ENCODE assay signal across 9 cellular contexts in the genomic region with DNA sequence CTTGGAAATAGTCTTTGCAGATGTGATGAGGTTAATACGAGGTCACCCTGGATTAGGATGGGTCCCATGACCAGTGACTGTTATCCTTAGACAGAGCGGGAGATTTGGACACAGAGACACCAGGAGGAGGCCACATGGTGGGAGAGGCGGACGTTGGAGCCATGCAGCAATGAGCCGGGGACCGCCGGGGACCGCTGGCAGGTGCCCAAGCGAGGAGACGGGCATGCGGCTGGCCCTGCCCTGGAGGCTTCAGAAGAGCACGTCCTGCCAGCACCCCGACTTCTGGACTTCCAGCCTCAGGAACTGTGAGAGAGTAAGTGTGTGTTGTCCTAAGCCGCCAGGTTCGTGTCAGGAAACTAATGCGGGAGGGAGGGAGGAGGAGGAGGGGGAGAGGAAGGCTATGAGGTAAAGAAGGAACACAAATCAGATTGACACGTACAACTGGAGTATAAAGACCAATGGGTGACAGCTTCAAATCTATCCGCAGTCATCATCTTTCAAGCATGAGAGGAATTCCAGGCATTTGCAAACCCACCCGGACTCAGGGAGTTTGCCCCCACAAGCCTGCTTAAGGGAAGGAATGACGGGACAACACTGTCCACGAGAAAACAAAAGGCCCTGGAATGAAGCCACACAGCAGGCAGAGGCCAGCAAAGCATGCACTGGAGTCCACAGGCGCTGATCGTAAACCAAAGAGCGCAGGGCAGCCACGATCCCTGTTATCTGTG. TPM values are rescaled to one million over a fixed set of nuclear protein-coding genes. Genes with fewer than 3 reads are reported as not detected.
A peak's percentile ranks its signal among the peaks of the same experiment; 100 is the strongest.
DNase-seq lines count a peak whose midpoint lies in the region; ATAC-seq, FAIRE-seq and TF ChIP-seq lines count a peak whose summit lies in the region.
"Had no signal": no experiment of that assay in that cellular context is flagged by ENCODE, and none has a peak within 500 bp of the region (broad histone marks: within the 10 kb centered on the region; RNA-seq: fewer than 3 reads in every experiment).

No MANE protein-coding gene starts in this region.

- CTCF ChIA-PET in mammary epithelial cell (lab: Charles Lee; ENCODE audit: low non-redundant PET), result no interaction called here

- H3K79me2 ChIP-seq in mammary epithelial cell (ENCODE audit: insufficient read depth, low read length), result no peaks in the 10 kb centered on the region

- H3K27ac ChIP-seq in mammary epithelial cell (ENCODE audit: insufficient read depth, low read depth, low read length) (no peak overlapping the region), breast epithelium (no peak overlapping the region), thoracic aorta (no peak overlapping the region)
- H3K27ac ChIP-seq: left ventricle myocardium inferior had no signal

- in situ Hi-C loops in mammary epithelial cell (cut with MboI; ENCODE audit: low sequenced_read_pairs in 2 of 2), result no loop called here

- DNase-seq in mammary epithelial cell (no peak), breast epithelium (ENCODE audit: low spot score in 2 of 2) (no peak), amniotic stem cell (lab: John Stamatoyannopoulos, UW) (peak; percentile 37), iPS-NIHi7 (ENCODE audit: extremely low spot score) (peak; percentile 11), thoracic aorta (ENCODE audit: low spot score) (no peak), putamen (ENCODE audit: low spot score) (no peak), DMS79 treated with DMSO at 0.1 percent for 48 hours (lab: John Stamatoyannopoulos, UW) (no peak), D721Med (ENCODE audit: insufficient read length, low spot score) (no peak)
- DNase-seq: left ventricle myocardium inferior had no signal

- dilution Hi-C loops in mammary epithelial cell (cut with HindIII; ENCODE audit: low sequenced_read_pairs), result no loop called here

- TF ChIP-seq CTCF in mammary epithelial cell (conservative IDR thresholded peaks at IDR 0.05 in 1 of 2, IDR thresholded peaks at IDR 0.05 in 1 of 2; ENCODE audit: extremely low read depth in 1 of 2, insufficient read depth in 1 of 2, low read depth in 1 of 2, low read length in 2 of 2), result no peak
- no peak for TF ChIP-seq CTCF in breast epithelium (IDR thresholded peaks at IDR 0.05)
- TF ChIP-seq CTCF in thoracic aorta (IDR thresholded peaks at IDR 0.05), result no peak
- TF ChIP-seq CTCF in D721Med (IDR thresholded peaks at IDR 0.05; ENCODE audit: insufficient read depth, missing control alignments), result no peak

- H3K4me1 ChIP-seq in mammary epithelial cell (ENCODE audit: insufficient read depth, low read length) (peaks cover 38% of the 10 kb centered on the region), breast epithelium (peaks cover 0 to 7% of the 10 kb centered on the region in 2 donors), thoracic aorta (ENCODE audit: control insufficient read depth in 1 of 2, low read depth in 2 of 2) (peaks cover 0 to 9% of the 10 kb centered on the region in 2 donors)

- whole genome bisulfite sequencing in mammary epithelial cell (ENCODE audit: low coverage, missing lambda C conversion rate), result 24% methylated on average over 20 of the region's 25 CpGs

- H3K27me3 ChIP-seq in mammary epithelial cell (ENCODE audit: insufficient read depth, low read length) (peaks cover 3% of the 10 kb centered on the region), breast epithelium (no peaks in the 10 kb centered on the region), thoracic aorta (replicated peaks; ENCODE audit: insufficient read depth) (no peaks in the 10 kb centered on the region)

- H3K9ac ChIP-seq in mammary epithelial cell (ENCODE audit: insufficient read depth, low read length), result no peak overlapping the region

- no peak for FAIRE-seq in D721Med (lab: Jason Lieb, UNC)

- H3K9me3 ChIP-seq in mammary epithelial cell (replicated peaks; ENCODE audit: insufficient read depth, low read length) (no peaks in the 10 kb centered on the region), breast epithelium (no peaks in the 10 kb centered on the region), thoracic aorta (no peaks in the 10 kb centered on the region)
- H3K9me3 ChIP-seq: left ventricle myocardium inferior had no signal

- peak overlapping the region; percentile 65 for H3K4me2 ChIP-seq in mammary epithelial cell (ENCODE audit: insufficient read depth, low read depth, low read length)

- peak overlapping the region; percentile 79 for H2AFZ ChIP-seq in mammary epithelial cell (ENCODE audit: low read depth, low read length)

- ATAC-seq in thoracic aorta (ENCODE audit: insufficient number of reproducible peaks, low FRiP score, low read depth), result no peak

- no peak for TF ChIP-seq POLR2A in breast epithelium (IDR thresholded peaks at IDR 0.05)

- BruUV-seq in mammary epithelial cell (replicated peaks; lab: Mats Ljungman, UMichigan), result no TSS peak

- intact Hi-C loops in mammary epithelial cell (cut with micrococcal nuclease), result no loop called here
- intact Hi-C loops in breast epithelium (cut with DNase I; ENCODE audit: low total_unique reads), result no loop called here

- H4K20me1 ChIP-seq in mammary epithelial cell (ENCODE audit: insufficient read depth, low read length), result no peaks in the 10 kb centered on the region

- H3K36me3 ChIP-seq in mammary epithelial cell (ENCODE audit: insufficient read depth, low read length), result no peaks in the 10 kb centered on the region
- H3K36me3 ChIP-seq in breast epithelium, result no peaks in the 10 kb centered on the region
- no peaks in the 10 kb centered on the region for H3K36me3 ChIP-seq in thoracic aorta
- H3K36me3 ChIP-seq: left ventricle myocardium inferior had no signal

- no peak overlapping the region for H3K4me3 ChIP-seq in mammary epithelial cell (replicated peaks in 1 of 3; ENCODE audit: insufficient read depth in 1 of 3, low read depth in 2 of 3, low read length in 3 of 3)
- H3K4me3 ChIP-seq in breast epithelium, result peak overlapping the region in 1 of 3 donors; percentile 23
- peak overlapping the region; percentile 4 for H3K4me3 ChIP-seq in thoracic aorta
- H3K4me3 ChIP-seq: left ventricle myocardium inferior had no signal

RNA-seq across cellular contexts. Expression of a gene that starts 11.6 kb away (rescaled TPM):
- 10 to 100 TPM; 21.3 to 38.5 TPM for total RNA-seq in mammary epithelial cell
- polyA plus RNA-seq in mammary epithelial cell, result 23.3 TPM
- polyA minus RNA-seq in mammary epithelial cell, result 7.2 TPM
- total RNA-seq in breast epithelium, result 10 to 100 TPM; 32.2 to 77.6 (median 40.3) TPM
- 10 to 100 TPM; 10.7 to 27.5 TPM for total RNA-seq in thoracic aorta

RNA-seq across cellular contexts. Expression of a gene that starts 38.6 kb away (rescaled TPM):
- total RNA-seq in mammary epithelial cell, result 100 to 1,000 TPM; 142 to 188 TPM
- 240 TPM for polyA plus RNA-seq in mammary epithelial cell
- polyA minus RNA-seq in mammary epithelial cell, result 552 TPM
- 100 to 1,000 TPM; 102 to 139 (median 126) TPM for total RNA-seq in breast epithelium
- 100 to 1,000 TPM; 180 to 279 TPM for total RNA-seq in thoracic aorta

Comparison
In these comparisons a context has a peak if more than half of its experiments do, and no peak if none do; other contexts are left out.
1. DNase-seq: peak in amniotic stem cell (single experiment) and iPS-NIHi7 (single experiment); none in mammary epithelial cell (single experiment), breast epithelium (0 of 2), thoracic aorta (single experiment), putamen (single experiment), DMS79 treated with DMSO at 0.1 percent for 48 hours (single experiment) and D721Med (single experiment).